In genomic region chr1:224273651-224274050, GRCh38 we compare ENCODE assay signal across 19 cellular contexts. TPM values are rescaled to one million over a fixed set of nuclear protein-coding genes. Genes with fewer than 3 reads are reported as not detected.
DNase-seq lines count a peak whose midpoint lies in the region; ATAC-seq and TF ChIP-seq lines count a peak whose summit lies in the region.
"Had no signal": no experiment of that assay in that cellular context is flagged by ENCODE, and none has a peak within 500 bp of the region (broad histone marks: within the 10 kb centered on the region; RNA-seq: fewer than 3 reads in every experiment).

No MANE protein-coding gene starts in this region.

- H3K4me3 Mint-ChIP-seq in T-helper 17 cell: no peak overlapping the region
- no peak overlapping the region for H3K4me3 Mint-ChIP-seq in type B pancreatic cell
- no peak overlapping the region for H3K4me3 Mint-ChIP-seq in activated T-cell treated with anti-CD3 and anti-CD28 coated beads, Interleukin-2, amount 50 U/mL, for 24 hours
- H3K4me3 Mint-ChIP-seq: dendritic cell treated with granulocyte-macrophage colony-stimulating factor and Interleukin-4, amounts not matched to agents 40 ng/mL and 50 ng/mL, for 4 days had no signal

- H3K4me2 ChIP-seq in SK-N-SH: no peak overlapping the region

- H3K36me3 ChIP-seq in SK-N-SH (replicated peaks in 1 of 2; ENCODE audit: control insufficient read depth in 1 of 2, insufficient read depth in 2 of 2, low read length in 1 of 2): peaks cover 14 to 35% of the 10 kb centered on the region in 2 experiments
- H3K36me3 ChIP-seq: ovary had no signal

- WGBS in SK-N-SH (ENCODE audit: low lambda C conversion rate): 82% methylated on average over 2 of the region's 2 CpGs

- TF ChIP-seq CTCF in SK-N-SH (IDR thresholded peaks at IDR 0.05) (no peak), fibroblast of villous mesenchyme (IDR thresholded peaks at IDR 0.05; ENCODE audit: insufficient read depth, low read depth, low read length) (no peak), type B pancreatic cell (conservative IDR thresholded peaks at IDR 0.05) (no peak)

- H3K27me3 ChIP-seq in SK-N-SH (ENCODE audit: insufficient read depth): no peaks in the 10 kb centered on the region
- H3K27me3 ChIP-seq: ovary, stomach had no signal

- TF ChIP-seq RAD21 in SK-N-SH (IDR thresholded peaks at IDR 0.05; ENCODE audit: low read length): no peak

- peaks cover 9% of the 10 kb centered on the region for H3K36me3 Mint-ChIP-seq in T-helper 17 cell (ENCODE audit: low read depth)
- H3K36me3 Mint-ChIP-seq in type B pancreatic cell: peaks cover 18% of the 10 kb centered on the region
- peaks cover 72% of the 10 kb centered on the region for H3K36me3 Mint-ChIP-seq in activated T-cell treated with anti-CD3 and anti-CD28 coated beads, Interleukin-2, amount 50 U/mL, for 24 hours (ENCODE audit: low read depth)

- H3K79me2 ChIP-seq in SK-N-SH (ENCODE audit: insufficient read depth): no peaks in the 10 kb centered on the region

- H3K4me1 Mint-ChIP-seq in T-helper 17 cell: peaks cover 6% of the 10 kb centered on the region
- H3K4me1 Mint-ChIP-seq in type B pancreatic cell (ENCODE audit: unreplicated experiment): no peaks in the 10 kb centered on the region
- H3K4me1 Mint-ChIP-seq in activated T-cell treated with anti-CD3 and anti-CD28 coated beads, Interleukin-2, amount 50 U/mL, for 24 hours (ENCODE audit: low read depth): peaks cover 9% of the 10 kb centered on the region

- H3K27ac Mint-ChIP-seq in T-helper 17 cell: peak overlapping the region; percentile 19
- H3K27ac Mint-ChIP-seq in type B pancreatic cell: peak overlapping the region; percentile 20
- no peak overlapping the region for H3K27ac Mint-ChIP-seq in activated T-cell treated with anti-CD3 and anti-CD28 coated beads, Interleukin-2, amount 50 U/mL, for 24 hours
- H3K27ac Mint-ChIP-seq: dendritic cell treated with granulocyte-macrophage colony-stimulating factor and Interleukin-4, amounts not matched to agents 40 ng/mL and 50 ng/mL, for 4 days had no signal

- POLR2A ChIA-PET in SK-N-SH (lab: Yijun Ruan, JAX): no interaction called here

- no peak overlapping the region for H3K9ac ChIP-seq in SK-N-SH

- H3K9me2 ChIP-seq in SK-N-SH: no peaks in the 10 kb centered on the region

- CTCF ChIA-PET in SK-N-SH (lab: Yijun Ruan, JAX): no interaction called here

- peak overlapping the region in 1 of 2 experiments; percentile 24; a peak in 1 of 4 replicates for H3K27ac ChIP-seq in SK-N-SH (ENCODE audit: low read depth in 2 of 2, low read length in 1 of 2)
- H3K27ac ChIP-seq: ovary, stomach had no signal

- TF ChIP-seq EP300 in SK-N-SH (IDR thresholded peaks at IDR 0.05; ENCODE audit: borderline replicate concordance in 1 of 2, low read depth in 1 of 2, low read length in 1 of 2): no peak

- H2AFZ ChIP-seq in SK-N-SH (ENCODE audit: low read depth): no peak overlapping the region

- no peaks in the 10 kb centered on the region for H4K20me1 ChIP-seq in SK-N-SH (ENCODE audit: insufficient read depth)

- ATAC-seq in SK-N-SH treated with all-trans-retinoic acid at 6 μM for 48 hours (no peak; the same call in 2 of the 3 replicates), T-helper 17 cell (no peak)
- ATAC-seq: activated CD4-positive, CD25-positive, alpha-beta regulatory T cell treated with anti-CD3 and anti-CD28 coated beads, Interleukin-2, amount 50 U/mL, for 24 hours; Panc1 had no signal

- H3K4me3 ChIP-seq in SK-N-SH (ENCODE audit: low read depth in 2 of 2, low read length in 1 of 2) (no peak overlapping the region), fibroblast of villous mesenchyme (ENCODE audit: low read depth, low read length) (no peak overlapping the region)
- H3K4me3 ChIP-seq: ovary, stomach had no signal

- H3F3A ChIP-seq in SK-N-SH (replicated peaks; ENCODE audit: insufficient read depth): peaks cover 7% of the 10 kb centered on the region

- no peaks in the 10 kb centered on the region for H3K9me3 Mint-ChIP-seq in type B pancreatic cell
- H3K9me3 Mint-ChIP-seq in activated T-cell treated with anti-CD3 and anti-CD28 coated beads, Interleukin-2, amount 50 U/mL, for 24 hours: no peaks in the 10 kb centered on the region
- H3K9me3 Mint-ChIP-seq: dendritic cell treated with granulocyte-macrophage colony-stimulating factor and Interleukin-4, amounts not matched to agents 40 ng/mL and 50 ng/mL, for 4 days had no signal

- DNase-seq in SK-N-SH: no peak
- DNase-seq in T-helper 17 cell: no peak
- DNase-seq in fibroblast of villous mesenchyme (ENCODE audit: low read depth): peak; percentile 76
- DNase-seq in type B pancreatic cell (ENCODE audit: extremely low spot score, unreplicated experiment): no peak
- DNase-seq in NCI-H774 (lab: John Stamatoyannopoulos, UW): no peak
- no peak for DNase-seq in NCI-H2196 treated with DMSO at 0.1 percent for 48 hours (lab: John Stamatoyannopoulos, UW; ENCODE audit: unreplicated experiment)
- no peak for DNase-seq in activated T-cell treated with anti-CD3 and anti-CD28 coated beads, Interleukin-2, amount 50 U/mL, for 24 hours
- DNase-seq: Calu3, foreskin melanocyte, mesendoderm, NCI-H1092, NCI-H446 treated with DMSO at 0.1 percent for 48 hours, ovary, stomach, T-helper 1 cell had no signal

- no peaks in the 10 kb centered on the region for H3K4me1 ChIP-seq in SK-N-SH (ENCODE audit: control insufficient read depth in 1 of 2, insufficient read depth in 2 of 2, low read depth in 1 of 2, low read length in 1 of 2)
- H3K4me1 ChIP-seq: stomach had no signal

- H3K27me3 Mint-ChIP-seq in T-helper 17 cell (no peaks in the 10 kb centered on the region), type B pancreatic cell (no peaks in the 10 kb centered on the region)
- H3K27me3 Mint-ChIP-seq in activated T-cell treated with anti-CD3 and anti-CD28 coated beads, Interleukin-2, amount 50 U/mL, for 24 hours: no peaks in the 10 kb centered on the region
- H3K27me3 Mint-ChIP-seq: dendritic cell treated with granulocyte-macrophage colony-stimulating factor and Interleukin-4, amounts not matched to agents 40 ng/mL and 50 ng/mL, for 4 days had no signal

- H3K9me3 ChIP-seq in SK-N-SH (no peaks in the 10 kb centered on the region), T-helper 17 cell (ENCODE audit: control insufficient read depth, low read length, poor library complexity, severe bottlenecking) (no peaks in the 10 kb centered on the region)
- H3K9me3 ChIP-seq: ovary, stomach had no signal

TF ChIP-seq in SK-N-SH treated with all-trans-retinoic acid at 6 μM for 48 hours, 23 proteins besides CTCF, POLR2A, EP300 and RAD21 (continues in another document):
- no peak for TF ChIP-seq ZC3H10 (CRISPR knock-in tag; IDR thresholded peaks at IDR 0.05)
- TF ChIP-seq CSDC2 (CRISPR knock-in tag; IDR thresholded peaks at IDR 0.05): no peak
- no peak for TF ChIP-seq TCF4 (CRISPR knock-in tag; IDR thresholded peaks at IDR 0.05; ENCODE audit: borderline replicate concordance)
- TF ChIP-seq PPARA (CRISPR knock-in tag; IDR thresholded peaks at IDR 0.05; ENCODE audit: borderline replicate concordance): no peak
- TF ChIP-seq GLIS3 (CRISPR knock-in tag; IDR thresholded peaks at IDR 0.05): no peak
- 0 out of 2 replicates have a peak, but pooled peaks have one; percentile 21 for TF ChIP-seq CREB5 (CRISPR knock-in tag; IDR thresholded peaks at IDR 0.05; ENCODE audit: low read depth)

TF ChIP-seq in SK-N-SH, 30 proteins besides CTCF, POLR2A, EP300 and RAD21 (continues in another document):
- no peak for TF ChIP-seq FOXM1 (IDR thresholded peaks at IDR 0.05; ENCODE audit: low read depth)
- no peak for TF ChIP-seq MEF2A (IDR thresholded peaks at IDR 0.05; ENCODE audit: borderline replicate concordance, low read depth)
- TF ChIP-seq EZH2phosphoT487 (IDR thresholded peaks at IDR 0.05; ENCODE audit: borderline replicate concordance, low read depth): no peak
- TF ChIP-seq USF2 (IDR thresholded peaks at IDR 0.05; ENCODE audit: borderline replicate concordance, low read depth, low read length): no peak
- no peak for TF ChIP-seq RCOR1 (IDR thresholded peaks at IDR 0.05; ENCODE audit: low read length)
- no peak for TF ChIP-seq MXI1 (IDR thresholded peaks at IDR 0.05; ENCODE audit: low read depth, low read length)
- no peak for TF ChIP-seq RFX5 (IDR thresholded peaks at IDR 0.05; ENCODE audit: low read length)
- no peak for TF ChIP-seq YY1 (IDR thresholded peaks at IDR 0.05; ENCODE audit: low read depth)
- no peak for TF ChIP-seq TCF12 (IDR thresholded peaks at IDR 0.05)
- no peak for TF ChIP-seq PBX3 (IDR thresholded peaks at IDR 0.05)
- no peak for TF ChIP-seq USF1 (IDR thresholded peaks at IDR 0.05; ENCODE audit: borderline replicate concordance, low read depth)

RNA-seq across cellular contexts. Expression of gene NVL, which starts 56.3 kb away (rescaled TPM):
- polyA plus RNA-seq in SK-N-SH (2012; rRNA removed): 12.4 and 17.5 TPM in 2 replicates
- 13.4 and 15.1 TPM in 2 replicates for polyA plus RNA-seq in SK-N-SH (2012; cell fraction: cytosol; rRNA removed)
- 37.1 and 40.5 TPM in 2 replicates for polyA plus RNA-seq in SK-N-SH (2012; cell fraction: nucleus; rRNA removed)
- 10 to 100 TPM; 24.8 to 28.3 TPM for total RNA-seq in T-helper 17 cell
- 21.6 and 22.9 TPM in 2 replicates for total RNA-seq in fibroblast of villous mesenchyme
- total RNA-seq in type B pancreatic cell (ENCODE audit: low replicate concordance): 30.2 and 46.7 TPM in 2 replicates
